ENCODE assay signal across 28 cellular contexts in the genomic region with DNA sequence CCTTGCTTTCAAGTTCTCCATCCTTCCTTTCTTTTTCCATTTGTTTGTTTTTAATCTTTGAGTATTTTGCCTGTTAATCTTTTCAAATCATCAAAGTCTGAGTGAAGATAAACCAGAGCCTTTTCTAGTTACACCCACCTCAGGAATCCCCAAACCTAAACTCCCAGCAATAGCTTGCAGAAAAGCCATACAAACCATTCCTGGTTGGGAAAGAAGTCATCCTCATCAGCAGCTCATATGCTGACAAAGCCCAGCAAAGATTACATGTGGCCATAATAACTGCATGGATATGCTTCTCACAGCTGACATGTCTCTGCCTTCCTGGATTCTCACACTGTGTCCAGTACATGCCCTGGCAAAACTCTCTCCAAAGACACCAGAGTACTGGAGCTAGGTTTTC.
DNase-seq lines count a peak whose midpoint lies in the region; ATAC-seq and TF ChIP-seq lines count a peak whose summit lies in the region.
"Had no signal": no experiment of that assay in that cellular context is flagged by ENCODE, and none has a peak within 500 bp of the region (broad histone marks: within the 10 kb centered on the region; RNA-seq: fewer than 3 reads in every experiment).

No MANE protein-coding gene starts in this region.

- no peak overlapping the region for H3K4me3 ChIP-seq in adipocyte (ENCODE audit: low read length)
- H3K4me3 ChIP-seq: left lung, PC-9 had no signal

- H3K36me3 ChIP-seq in adipocyte (ENCODE audit: control insufficient read depth, insufficient read depth, low read length, severe bottlenecking) = no peaks in the 10 kb centered on the region
- H3K36me3 ChIP-seq: left lung, WERI-Rb-1 had no signal

- H3K4me1 Mint-ChIP-seq in H9 (peaks cover 19 to 24% of the 10 kb centered on the region in 2 experiments), osteocyte (ENCODE audit: unreplicated experiment) (peaks cover 47% of the 10 kb centered on the region)
- H3K4me1 Mint-ChIP-seq: activated CD4-positive, alpha-beta T cell treated with anti-CD3 and anti-CD28 coated beads, Interleukin-2, amount 10 ng/mL, durations not matched to agents 24 days and 14 days; activated naive CD8-positive, alpha-beta T cell treated with anti-CD3 and anti-CD28 coated beads, Interleukin-2, amount 50 U/mL, for 24 hours; immature natural killer cell; natural killer cell had no signal

- no peak overlapping the region for H3K18ac ChIP-seq in H9 (ENCODE audit: insufficient read length, low read depth, low read length)

- H4K91ac ChIP-seq in H9 (ENCODE audit: insufficient read length, low read depth, low read length) = no peak overlapping the region

- no peak overlapping the region for H2BK15ac ChIP-seq in H9 (ENCODE audit: low read depth, low read length)

- ATAC-seq in activated CD4-positive, CD25-positive, alpha-beta regulatory T cell treated with anti-CD3 and anti-CD28 coated beads, Interleukin-2, amount 50 U/mL, for 24 hours = no peak
- no peak for ATAC-seq in left lobe of liver
- ATAC-seq in GM18858 (IDR thresholded peaks at IDR 0.05; ENCODE audit: unreplicated experiment) = no peak
- ATAC-seq: activated naive CD8-positive, alpha-beta T cell treated with anti-CD3 and anti-CD28 coated beads, Interleukin-2, amount 50 U/mL, for 24 hours; activated T-cell treated with anti-CD3 and anti-CD28 coated beads, Interleukin-2, amount 50 U/mL, for 4 hours; left lung; natural killer cell had no signal

- H3K27ac Mint-ChIP-seq in H9 (peak overlapping the region in 1 of 3 experiments; percentile 76; a peak in 1 of 7 replicates), osteocyte (ENCODE audit: unreplicated experiment) (peak overlapping the region; percentile 69)
- H3K27ac Mint-ChIP-seq: activated CD4-positive, alpha-beta T cell treated with anti-CD3 and anti-CD28 coated beads, Interleukin-2, amount 10 ng/mL, durations not matched to agents 24 days and 14 days; activated naive CD8-positive, alpha-beta T cell treated with anti-CD3 and anti-CD28 coated beads, Interleukin-2, amount 50 U/mL, for 24 hours; IgD-negative memory B cell; immature natural killer cell; natural killer cell; type B pancreatic cell had no signal

- no peak overlapping the region for H3K56ac ChIP-seq in H9 (ENCODE audit: insufficient read length, low read depth, low read length)

- TF ChIP-seq CTCF in H9 (conservative IDR thresholded peaks at IDR 0.05) = no peak
- TF ChIP-seq CTCF in osteocyte (IDR thresholded peaks at IDR 0.05) = no peak

- no peak overlapping the region for H3K4me2 ChIP-seq in H9 (ENCODE audit: insufficient read depth, insufficient read length, low read length)
- H3K4me2 ChIP-seq: PC-9 had no signal

- H3K27me3 ChIP-seq in H9 (ENCODE audit: insufficient read depth, low read length) = no peaks in the 10 kb centered on the region
- H3K27me3 ChIP-seq in adipocyte (replicated peaks; ENCODE audit: control insufficient read depth, insufficient read depth, low read length) = no peaks in the 10 kb centered on the region
- H3K27me3 ChIP-seq: left lung had no signal

- H3K14ac ChIP-seq in H9 (ENCODE audit: insufficient read depth, low read length) = no peak overlapping the region

- H3K23me2 ChIP-seq in H9 (ENCODE audit: insufficient read length, low read depth, low read length, poor library complexity, severe bottlenecking) = no peaks in the 10 kb centered on the region

- H4K20me1 ChIP-seq in H9 (ENCODE audit: control insufficient read depth, insufficient read depth, insufficient read length) = no peaks in the 10 kb centered on the region

- H3K4ac ChIP-seq in H9 (ENCODE audit: low read depth, low read length) = no peak overlapping the region

- DNase-seq in H9 (no peak), adipocyte (ENCODE audit: low read depth) (peak; percentile 28), fibroblast of peridontal ligament (ENCODE audit: extremely low read depth) (peak; percentile 50), osteocyte (ENCODE audit: extremely low spot score, unreplicated experiment) (no peak), left lobe of liver (ENCODE audit: low spot score) (no peak)
- DNase-seq: activated CD4-positive, alpha-beta T cell treated with anti-CD3 and anti-CD28 coated beads, Interleukin-2, amount 10 ng/mL, durations not matched to agents 24 days and 14 days; activated gamma-delta T cell treated with Interleukin-2 at 50 U/mL for 16 hours; activated naive CD8-positive, alpha-beta T cell treated with anti-CD3 and anti-CD28 coated beads, Interleukin-2, amount 50 U/mL, for 24 hours; activated T-cell treated with anti-CD3 and anti-CD28 coated beads, Interleukin-2, amount 50 U/mL, for 4 hours; COR-L47; effector CD8-positive, alpha-beta T cell; GDM1; hypothalamus; immature natural killer cell; left lung; midbrain; natural killer cell; NCI-H1930; PC-9; retina; Right ventricle myocardium superior; stimulated activated CD4-positive, alpha-beta T cell treated with anti-CD3 and anti-CD28 coated beads, Interleukin-2, amount 100 ng/mL, for 48 hours; T-helper 9 cell; WERI-Rb-1 had no signal

- H3T11ph ChIP-seq in H9 (ENCODE audit: low read length) = no peak overlapping the region

- H3K4me1 ChIP-seq in H9 (ENCODE audit: insufficient read depth, low read length) = peaks cover 3% of the 10 kb centered on the region; the same call in 1 of the 2 replicates
- peaks cover 18% of the 10 kb centered on the region for H3K4me1 ChIP-seq in adipocyte (ENCODE audit: control insufficient read depth, insufficient read depth, low read length)
- H3K4me1 ChIP-seq: left lung had no signal

- H2BK5ac ChIP-seq in H9 (ENCODE audit: insufficient read length, low read length) = no peak overlapping the region

- H2AK5ac ChIP-seq in H9 (ENCODE audit: insufficient read length, low read length) = no peak overlapping the region

- H3K27me3 Mint-ChIP-seq in H9 (ENCODE audit: low read depth) (no peaks in the 10 kb centered on the region), osteocyte (ENCODE audit: unreplicated experiment) (no peaks in the 10 kb centered on the region)
- H3K27me3 Mint-ChIP-seq: activated CD4-positive, alpha-beta T cell treated with anti-CD3 and anti-CD28 coated beads, Interleukin-2, amount 10 ng/mL, durations not matched to agents 24 days and 14 days; activated naive CD8-positive, alpha-beta T cell treated with anti-CD3 and anti-CD28 coated beads, Interleukin-2, amount 50 U/mL, for 24 hours; IgD-negative memory B cell; type B pancreatic cell had no signal

- no peak overlapping the region for H2BK12ac ChIP-seq in H9 (ENCODE audit: insufficient read length, low read depth, low read length)

- H3K27ac ChIP-seq in H9 (ENCODE audit: insufficient read length, low read depth, low read length) = no peak overlapping the region
- H3K27ac ChIP-seq: left lung, PC-9, WERI-Rb-1 had no signal

- no peak overlapping the region for H4K8ac ChIP-seq in H9 (replicated peaks; ENCODE audit: insufficient read length, low read depth, low read length)

- H3K4me3 Mint-ChIP-seq in H9 (no peak overlapping the region), osteocyte (ENCODE audit: unreplicated experiment) (no peak overlapping the region)
- H3K4me3 Mint-ChIP-seq: activated CD4-positive, alpha-beta T cell treated with anti-CD3 and anti-CD28 coated beads, Interleukin-2, amount 10 ng/mL, durations not matched to agents 24 days and 14 days; activated naive CD8-positive, alpha-beta T cell treated with anti-CD3 and anti-CD28 coated beads, Interleukin-2, amount 50 U/mL, for 24 hours; activated T-cell treated with anti-CD3 and anti-CD28 coated beads, Interleukin-2, amount 50 U/mL, for 4 hours; immature natural killer cell; natural killer cell; type B pancreatic cell had no signal

- H3K79me1 ChIP-seq in H9 (ENCODE audit: insufficient read depth, low read depth, low read length, poor library complexity, severe bottlenecking) = no peaks in the 10 kb centered on the region

- peaks cover 0 to 3% (median 0%) of the 10 kb centered on the region in 3 experiments; a peak in 1 of 7 replicates for H3K36me3 Mint-ChIP-seq in H9 (ENCODE audit: insufficient read depth in 1 of 3, low read depth in 3 of 3)
- H3K36me3 Mint-ChIP-seq in osteocyte (ENCODE audit: unreplicated experiment) = peaks cover 3% of the 10 kb centered on the region
- H3K36me3 Mint-ChIP-seq: IgD-negative memory B cell, immature natural killer cell, natural killer cell, type B pancreatic cell had no signal

- no peaks in the 10 kb centered on the region for H3K79me2 ChIP-seq in H9 (ENCODE audit: insufficient read depth, low read length)

- H2BK120ac ChIP-seq in H9 (ENCODE audit: low read depth, low read length, poor library complexity, severe bottlenecking) = no peak overlapping the region

- H3K9me3 ChIP-seq in H9 (ENCODE audit: control insufficient read depth, low read depth, low read length) = no peaks in the 10 kb centered on the region
- no peaks in the 10 kb centered on the region for H3K9me3 ChIP-seq in adipocyte (ENCODE audit: control insufficient read depth, low read length)
- H3K9me3 ChIP-seq: left lung had no signal

- H3K9ac ChIP-seq in H9 (ENCODE audit: extremely low read depth, insufficient read length, low read length) = no peak overlapping the region
- no peak overlapping the region for H3K9ac ChIP-seq in adipocyte (ENCODE audit: low read length)

- no peak overlapping the region for H3K23ac ChIP-seq in H9 (ENCODE audit: insufficient read length, low read depth, low read length)

- no peaks in the 10 kb centered on the region; a peak in 1 of 5 replicates for H3K9me3 Mint-ChIP-seq in H9
- no peaks in the 10 kb centered on the region for H3K9me3 Mint-ChIP-seq in osteocyte (ENCODE audit: unreplicated experiment)
- H3K9me3 Mint-ChIP-seq: activated CD4-positive, alpha-beta T cell treated with anti-CD3 and anti-CD28 coated beads, Interleukin-2, amount 10 ng/mL, durations not matched to agents 24 days and 14 days; activated naive CD8-positive, alpha-beta T cell treated with anti-CD3 and anti-CD28 coated beads, Interleukin-2, amount 50 U/mL, for 24 hours; activated T-cell treated with anti-CD3 and anti-CD28 coated beads, Interleukin-2, amount 50 U/mL, for 4 hours; immature natural killer cell; natural killer cell; type B pancreatic cell had no signal

- no peak overlapping the region for H2BK20ac ChIP-seq in H9 (ENCODE audit: low read depth, low read length, poor library complexity, severe bottlenecking)

- peak overlapping the region; percentile 17 for H2AFZ ChIP-seq in H9 (ENCODE audit: low read length)
- H2AFZ ChIP-seq: PC-9 had no signal

- no peak overlapping the region for H4K5ac ChIP-seq in H9 (ENCODE audit: insufficient read length, low read depth, low read length)

Comparison
In these comparisons a context has a peak if more than half of its experiments do, and no peak if none do; other contexts are left out.
1. DNase-seq: peak in adipocyte (single experiment) and fibroblast of peridontal ligament (single experiment); none in H9 (single experiment), osteocyte (single experiment) and left lobe of liver (single experiment).